In genomic region chr1:84103197-84103992, GRCh38 we compare ENCODE assay signal across 8 cellular contexts. TPM values are rescaled to one million over a fixed set of nuclear protein-coding genes. Genes with fewer than 3 reads are reported as not detected.
DNase-seq lines count a peak whose midpoint lies in the region; ATAC-seq, FAIRE-seq and TF ChIP-seq lines count a peak whose summit lies in the region.

No MANE protein-coding gene starts in this region.

- intact Hi-C loops in endothelial cell of umbilical vein (cut with micrococcal nuclease) = loop anchor here (2.0 kb wide), 1 partner anchor 27 kb away; no protein-coding TSS in a partner anchor

- BruUV-seq in endothelial cell of umbilical vein (replicated peaks; lab: Mats Ljungman, UMichigan) = no TSS peak

- H3K4me1 ChIP-seq in OCI-LY3 (ENCODE audit: low read length) (peaks cover 16% of the 10 kb centered on the region), endothelial cell of umbilical vein (ENCODE audit: control insufficient read depth, extremely low read depth, insufficient read depth, low read length) (peaks cover 9% of the 10 kb centered on the region)

- no peak overlapping the region for H3K27ac ChIP-seq in OCI-LY3 (ENCODE audit: low read length)
- H3K27ac ChIP-seq in endothelial cell of umbilical vein (ENCODE audit: insufficient read depth, low read depth, low read length) = peak overlapping the region; percentile 35

- H3K9me1 ChIP-seq in endothelial cell of umbilical vein (replicated peaks; ENCODE audit: control insufficient read depth, extremely low read depth, insufficient read depth, low read length) = no peaks in the 10 kb centered on the region

- peak; percentile 82 for FAIRE-seq in endothelial cell of umbilical vein (lab: Jason Lieb, UNC)

- peak overlapping the region; percentile 24 for H3K4me2 ChIP-seq in OCI-LY3 (ENCODE audit: low read length)
- no peak overlapping the region for H3K4me2 ChIP-seq in endothelial cell of umbilical vein (ENCODE audit: insufficient read depth, low read length)

- H3K9me3 ChIP-seq in OCI-LY3 (ENCODE audit: insufficient read depth, low read length) = no peaks in the 10 kb centered on the region
- no peaks in the 10 kb centered on the region for H3K9me3 ChIP-seq in endothelial cell of umbilical vein (replicated peaks; ENCODE audit: control insufficient read depth, insufficient read depth, low read length)

- no peak for TF ChIP-seq POLR2A in endothelial cell of umbilical vein (IDR thresholded peaks at IDR 0.05; ENCODE audit: low read depth, low read length)

- DNase-seq in BJ (ENCODE audit: low read depth) (peak; percentile 52), endothelial cell of umbilical vein (ENCODE audit: low read depth, low spot score) (peak; percentile 77), myocyte (ENCODE audit: low read depth) (peak; percentile 93), NCI-H187 (lab: John Stamatoyannopoulos, UW) (no peak), UCSD-AML1 (lab: John Stamatoyannopoulos, UW; ENCODE audit: unreplicated experiment) (no peak)

- H3K36me3 ChIP-seq in BJ (ENCODE audit: control insufficient read depth, insufficient read depth, low read length) (no peaks in the 10 kb centered on the region), OCI-LY3 (replicated peaks; ENCODE audit: low read depth, low read length) (no peaks in the 10 kb centered on the region), endothelial cell of umbilical vein (ENCODE audit: control insufficient read depth in 2 of 2, extremely low read depth in 1 of 2, insufficient read depth in 2 of 2, low read length in 2 of 2) (no peaks in the 10 kb centered on the region)

- H3K9ac ChIP-seq in OCI-LY3 (ENCODE audit: low read length) (no peak overlapping the region), endothelial cell of umbilical vein (replicated peaks; ENCODE audit: extremely low read depth, insufficient read depth, low read length) (no peak overlapping the region)

- CTCF ChIA-PET in BJ (lab: Yijun Ruan, JAX) = interaction anchor here (0.9 kb wide), 1 partner anchor 12 kb away, joined by 3 read pairs; no protein-coding TSS in a partner anchor
- CTCF ChIA-PET in endothelial cell of umbilical vein (lab: Charles Lee) = interaction anchor here (1.9 kb wide), 1 partner anchor 13 kb away, joined by 4 read pairs; no protein-coding TSS in a partner anchor

- H3K79me2 ChIP-seq in OCI-LY3 (ENCODE audit: low read length) (no peaks in the 10 kb centered on the region), endothelial cell of umbilical vein (ENCODE audit: control insufficient read depth, insufficient read depth, low read length) (no peaks in the 10 kb centered on the region)

- dilution Hi-C loops in endothelial cell of umbilical vein (cut with MboI; ENCODE audit: extremely low pct_ligation_motif_present, low sequenced_read_pairs) = no loop called here

- H2AFZ ChIP-seq in OCI-LY3 (ENCODE audit: low read depth, low read length) (no peak overlapping the region), endothelial cell of umbilical vein (ENCODE audit: low read depth, low read length) (peak overlapping the region; percentile 6)

- POLR2A ChIA-PET in BJ (lab: Charles Lee) = no interaction called here
- POLR2A ChIA-PET in endothelial cell of umbilical vein (lab: Charles Lee) = no interaction called here

- H4K20me1 ChIP-seq in OCI-LY3 (ENCODE audit: insufficient read depth, low read length) (no peaks in the 10 kb centered on the region), endothelial cell of umbilical vein (replicated peaks; ENCODE audit: control insufficient read depth, extremely low read depth, insufficient read depth, low read length) (no peaks in the 10 kb centered on the region)

- H3K27me3 ChIP-seq in BJ (ENCODE audit: control insufficient read depth, insufficient read depth, low read length) (no peaks in the 10 kb centered on the region), OCI-LY3 (ENCODE audit: low read depth, low read length) (no peaks in the 10 kb centered on the region), endothelial cell of umbilical vein (ENCODE audit: control insufficient read depth in 2 of 2, insufficient read depth in 2 of 2, low read length in 2 of 2) (no peaks in the 10 kb centered on the region)

- H3K4me3 ChIP-seq in BJ (ENCODE audit: low read depth, low read length) (no peak overlapping the region), OCI-LY3 (ENCODE audit: low read length) (no peak overlapping the region), endothelial cell of umbilical vein (replicated peaks in 1 of 3; ENCODE audit: insufficient read depth in 1 of 3, low read depth in 1 of 3, low read length in 3 of 3) (no peak overlapping the region)

- peak; percentile 94 for ATAC-seq in GM18907 (IDR thresholded peaks at IDR 0.05; ENCODE audit: unreplicated experiment)
- peak; percentile 68 for ATAC-seq in HG03280 (IDR thresholded peaks at IDR 0.05; ENCODE audit: unreplicated experiment)

- TF ChIP-seq CTCF in BJ (IDR thresholded peaks at IDR 0.05; ENCODE audit: insufficient read depth, low read depth, low read length) (no peak), OCI-LY3 (IDR thresholded peaks at IDR 0.05; ENCODE audit: low read depth, low read length) (no peak), endothelial cell of umbilical vein (IDR thresholded peaks at IDR 0.05; ENCODE audit: extremely low read depth in 1 of 2, insufficient read depth in 1 of 2, low read depth in 1 of 2, low read length in 2 of 2) (no peak)

TF ChIP-seq in endothelial cell of umbilical vein, 7 proteins besides CTCF, POLR2A, EP300 and RAD21:
- peak; percentile 82 for TF ChIP-seq GATA2 (IDR thresholded peaks at IDR 0.05; ENCODE audit: insufficient read depth, insufficient read length, low read depth, low read length)
- TF ChIP-seq MAX (IDR thresholded peaks at IDR 0.05; ENCODE audit: insufficient read depth, insufficient read length) = no peak
- TF ChIP-seq JUN (IDR thresholded peaks at IDR 0.05; ENCODE audit: borderline replicate concordance, insufficient read depth, insufficient read length, low read depth) = peak; percentile 83
- no peak for TF ChIP-seq POLR2AphosphoS5 (IDR thresholded peaks at IDR 0.05; ENCODE audit: insufficient read depth, low read depth, low read length)
- no peak for TF ChIP-seq MYC (IDR thresholded peaks at IDR 0.05; ENCODE audit: low read depth, low read length)
- no peak for TF ChIP-seq EZH2 (IDR thresholded peaks at IDR 0.05; ENCODE audit: borderline replicate concordance, low read depth, low read length, severe bottlenecking)
- peak; percentile 77 for TF ChIP-seq FOS (IDR thresholded peaks at IDR 0.05; ENCODE audit: borderline replicate concordance, insufficient read depth, low read length)

RNA-seq across cellular contexts. Expression of gene PRKACB, which starts 40.7 kb away (rescaled TPM):
- 8.4 and 23.8 TPM in 2 replicates for polyA plus RNA-seq in BJ (2011; rRNA removed)
- polyA minus RNA-seq in BJ (2011; rRNA and poly(A)+ RNA removed) = 11.0 and 14.2 TPM in 2 replicates
- 72.6 and 77.5 TPM in 2 replicates for total RNA-seq in endothelial cell of umbilical vein
- polyA plus RNA-seq in endothelial cell of umbilical vein = 13.3 and 19.1 TPM in 2 replicates
- 22.6 and 24.2 TPM in 2 replicates for polyA plus RNA-seq in endothelial cell of umbilical vein (2011; cell fraction: cytosol; rRNA removed)
- polyA plus RNA-seq in endothelial cell of umbilical vein (2011; cell fraction: nucleus; rRNA removed) = 24.1 and 31.9 TPM in 2 replicates
- polyA plus RNA-seq in endothelial cell of umbilical vein (2012) = 38.5 and 69.3 TPM in 2 replicates
- 43.3 and 49.7 TPM in 2 replicates for polyA minus RNA-seq in endothelial cell of umbilical vein
- 12.3 TPM for polyA minus RNA-seq in endothelial cell of umbilical vein (2011; cell fraction: cytosol; rRNA and poly(A)+ RNA removed)
- 62.5 and 77.8 TPM in 2 replicates for polyA minus RNA-seq in endothelial cell of umbilical vein (2011; cell fraction: nucleus; rRNA and poly(A)+ RNA removed)
- 21.1 and 31.9 TPM in 2 replicates for total RNA-seq in myocyte
- polyA plus RNA-seq in myocyte (2012) = 14.6 TPM

Comparison
In these comparisons a context has a peak if more than half of its experiments do, and no peak if none do; other contexts are left out.
1. DNase-seq: peak in BJ (single experiment), endothelial cell of umbilical vein (single experiment) and myocyte (single experiment); none in NCI-H187 (0 of 2) and UCSD-AML1 (single experiment).